In genomic region chr2:193141-193552, GRCh38 we compare ENCODE assay signal across 15 cellular contexts.
DNase-seq lines count a peak whose midpoint lies in the region; ATAC-seq, FAIRE-seq and TF ChIP-seq lines count a peak whose summit lies in the region.
"Had no signal": no experiment of that assay in that cellular context is flagged by ENCODE, and none has a peak within 500 bp of the region (broad histone marks: within the 10 kb centered on the region; RNA-seq: fewer than 3 reads in every experiment).

No MANE protein-coding gene starts in this region.

- no peaks in the 10 kb centered on the region for H3K9me3 ChIP-seq in osteoblast (ENCODE audit: low read depth, low read length)
- H3K9me3 ChIP-seq: esophagus muscularis mucosa, sigmoid colon, SJCRH30 had no signal

- no peak for FAIRE-seq in GM19239 (lab: Jason Lieb, UNC)

- H3K4me2 ChIP-seq in osteoblast (ENCODE audit: insufficient read depth, low read length) = no peak overlapping the region
- H3K4me2 ChIP-seq: BLaER1 treated with 17β-estradiol and CSF1 and Interleukin-3, amounts not matched to agents 10 nM and 100 nM had no signal

- H3K4me3 ChIP-seq in AG10803 (ENCODE audit: low read length) = no peak overlapping the region
- H3K4me3 ChIP-seq in osteoblast (ENCODE audit: insufficient read depth, low read length) = no peak overlapping the region
- H3K4me3 ChIP-seq: BLaER1 treated with 17β-estradiol and CSF1 and Interleukin-3, amounts not matched to agents 10 nM and 100 nM; cardiac muscle cell; esophagus muscularis mucosa; sigmoid colon; SJCRH30 had no signal

- no peaks in the 10 kb centered on the region for H3K4me1 ChIP-seq in osteoblast (ENCODE audit: insufficient read depth, low read length)
- H3K4me1 ChIP-seq: esophagus muscularis mucosa, sigmoid colon, SJCRH30 had no signal

- ATAC-seq in central memory CD8-positive, alpha-beta T cell (replicated peaks; ENCODE audit: extremely low read depth, poor library complexity, severe bottlenecking) = peak; percentile 94
- ATAC-seq in GM19328 (IDR thresholded peaks at IDR 0.05; ENCODE audit: unreplicated experiment) = no peak

- H3K36me3 ChIP-seq in osteoblast (ENCODE audit: insufficient read depth, low read length) = no peaks in the 10 kb centered on the region
- H3K36me3 ChIP-seq: BLaER1 treated with 17β-estradiol and CSF1 and Interleukin-3, amounts not matched to agents 10 nM and 100 nM; cardiac muscle cell; esophagus muscularis mucosa; sigmoid colon; SJCRH30 had no signal

- peaks cover 4% of the 10 kb centered on the region; the same call in 1 of the 2 replicates for H3K9me3 Mint-ChIP-seq in HFFc6
- no peaks in the 10 kb centered on the region for H3K9me3 Mint-ChIP-seq in central memory CD8-positive, alpha-beta T cell

- TF ChIP-seq CTCF in AG10803 (conservative IDR thresholded peaks at IDR 0.05; ENCODE audit: low read length) = no peak
- TF ChIP-seq CTCF in HFFc6 (IDR thresholded peaks at IDR 0.05) = no peak
- no peak for TF ChIP-seq CTCF in osteoblast (IDR thresholded peaks at IDR 0.05; ENCODE audit: extremely low read depth, low read depth, low read length)

- no peak overlapping the region for H3K27ac ChIP-seq in osteoblast (ENCODE audit: low read depth, low read length)
- H3K27ac ChIP-seq: BLaER1 treated with 17β-estradiol and CSF1 and Interleukin-3, amounts not matched to agents 10 nM and 100 nM; cardiac muscle cell; esophagus muscularis mucosa; sigmoid colon; SJCRH30 had no signal

- no peaks in the 10 kb centered on the region for H4K20me1 ChIP-seq in osteoblast (ENCODE audit: insufficient read depth, low read length)
- H4K20me1 ChIP-seq: BLaER1 treated with 17β-estradiol and CSF1 and Interleukin-3, amounts not matched to agents 10 nM and 100 nM had no signal

- 0 out of 2 replicates have a peak, but pooled peaks cover 2% of the 10 kb centered on the region for H3K27me3 Mint-ChIP-seq in HFFc6 (ENCODE audit: insufficient read depth)
- H3K27me3 Mint-ChIP-seq in central memory CD8-positive, alpha-beta T cell = no peaks in the 10 kb centered on the region

- peak overlapping the region; percentile 82 for H3K27ac Mint-ChIP-seq in HFFc6
- H3K27ac Mint-ChIP-seq in central memory CD8-positive, alpha-beta T cell (ENCODE audit: low read depth) = peak overlapping the region; percentile 76

- DNase-seq in AG10803 (ENCODE audit: low read depth) (peak; percentile 42), HFFc6 (peak; percentile 55), osteoblast (ENCODE audit: insufficient read length, low spot score, missing footprints) (no peak), GOT3 (lab: John Stamatoyannopoulos, UW) (no peak), RKO (ENCODE audit: low spot score) (no peak), GM19239 (ENCODE audit: insufficient read length, low spot score) (no peak)
- DNase-seq in central memory CD8-positive, alpha-beta T cell (ENCODE audit: low spot score in 2 of 2) = peak; percentile 35 to 66
- DNase-seq: MV-4-11, NCI-H510A treated with DMSO at 0.1 percent for 48 hours, sigmoid colon had no signal

- no peaks in the 10 kb centered on the region for H3K79me2 ChIP-seq in osteoblast (ENCODE audit: insufficient read depth, low read length)

- peak overlapping the region; percentile 74 for H2AFZ ChIP-seq in osteoblast (ENCODE audit: low read length)

- H3K36me3 Mint-ChIP-seq in HFFc6 (ENCODE audit: low read depth) = no peaks in the 10 kb centered on the region
- H3K36me3 Mint-ChIP-seq in central memory CD8-positive, alpha-beta T cell (ENCODE audit: insufficient read depth) = peaks cover 3% of the 10 kb centered on the region

- peaks cover 31% of the 10 kb centered on the region for H3K4me1 Mint-ChIP-seq in HFFc6 (ENCODE audit: low read depth)
- H3K4me1 Mint-ChIP-seq in central memory CD8-positive, alpha-beta T cell = peaks cover 18% of the 10 kb centered on the region

- peak overlapping the region; percentile 54; the same call in 1 of the 2 replicates for H3K4me3 Mint-ChIP-seq in HFFc6
- H3K4me3 Mint-ChIP-seq in central memory CD8-positive, alpha-beta T cell = peak overlapping the region; percentile 41

- no peaks in the 10 kb centered on the region for H3K27me3 ChIP-seq in osteoblast (ENCODE audit: insufficient read depth, low read length)
- H3K27me3 ChIP-seq: BLaER1 treated with 17β-estradiol and CSF1 and Interleukin-3, amounts not matched to agents 10 nM and 100 nM; cardiac muscle cell; esophagus muscularis mucosa; sigmoid colon had no signal

Comparison
In these comparisons a context has a peak if more than half of its experiments do, and no peak if none do; other contexts are left out.
1. DNase-seq: peak in AG10803 (single experiment), HFFc6 (single experiment) and central memory CD8-positive, alpha-beta T cell (2 of 2); none in osteoblast (single experiment), GOT3 (single experiment), RKO (single experiment) and GM19239 (single experiment).